1 cellular context compared by ENCODE assay signal in the genomic region with DNA sequence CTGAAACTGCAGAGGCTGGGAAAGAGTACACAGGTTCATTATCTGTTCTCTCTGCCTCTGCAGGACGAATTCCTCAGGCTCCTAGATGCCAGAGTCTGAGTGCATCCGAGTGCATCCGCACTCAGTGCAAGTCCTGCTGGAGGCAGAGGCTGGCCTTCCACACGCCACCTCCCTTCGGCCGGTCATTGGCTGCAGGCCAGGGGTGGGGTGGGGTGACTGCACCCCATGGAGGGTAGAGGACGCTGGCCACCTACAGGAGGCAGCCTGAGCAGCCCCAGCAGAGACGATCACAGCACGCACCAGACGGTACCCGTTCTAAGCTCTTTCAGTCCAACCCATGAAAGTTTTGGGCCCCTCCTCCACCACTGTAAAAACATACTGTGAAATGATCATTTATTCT.
TF ChIP-seq lines count a peak whose summit lies in the region.

No MANE protein-coding gene starts in this region.

TF ChIP-seq in liver, 16 proteins besides CTCF, POLR2A, EP300 and RAD21 (continued from another document):
- TF ChIP-seq ZBTB33 (IDR thresholded peaks at IDR 0.05) (no peak), MAX (IDR thresholded peaks at IDR 0.05) (no peak), REST (IDR thresholded peaks at IDR 0.05) (no peak), HNF4A (conservative IDR thresholded peaks at IDR 0.05) (peak; percentile 24 to 53), EGR1 (IDR thresholded peaks at IDR 0.05; ENCODE audit: low read depth in 2 of 2) (no peak), NR2F2 (IDR thresholded peaks at IDR 0.05) (no peak), YY1 (IDR thresholded peaks at IDR 0.05) (no peak), RXRA (IDR thresholded peaks at IDR 0.05) (peak; percentile 68 to 96), GABPA (IDR thresholded peaks at IDR 0.05 in 1 of 2, conservative IDR thresholded peaks at IDR 0.05 in 1 of 2) (no peak), SP1 (IDR thresholded peaks at IDR 0.05) (peak; percentile 52), TAF1 (conservative IDR thresholded peaks at IDR 0.05) (no peak), FOXA1 (IDR thresholded peaks at IDR 0.05) (no peak), FOXA2 (IDR thresholded peaks at IDR 0.05) (no peak)
